Comparison of ENCODE assay signal across 29 cellular contexts in genomic region chr10:70814126-70814525, GRCh38. TPM values are rescaled to one million over a fixed set of nuclear protein-coding genes. Genes with fewer than 3 reads are reported as not detected.
DNase-seq lines count a peak whose midpoint lies in the region; ATAC-seq, FAIRE-seq and TF ChIP-seq lines count a peak whose summit lies in the region.
"Had no signal": no experiment of that assay in that cellular context is flagged by ENCODE, and none has a peak within 500 bp of the region (broad histone marks: within the 10 kb centered on the region; RNA-seq: fewer than 3 reads in every experiment).

No MANE protein-coding gene starts in this region.

- H3K27me3 Mint-ChIP-seq in activated naive CD4-positive, alpha-beta T cell treated with anti-CD3 and anti-CD28 coated beads for 36 hours (ENCODE audit: low read depth): no peaks in the 10 kb centered on the region
- no peaks in the 10 kb centered on the region for H3K27me3 Mint-ChIP-seq in activated T-helper 2 cell treated with anti-CD3 and anti-CD28 coated beads, Interferon-gamma antibody, Interleukin-2, Interleukin-4, amounts not matched to agents 10 μg/mL and 5 μg/mL and 100 μg/mL, durations not matched to agents 14 hours and 24 hours and 36 hours (ENCODE audit: low read depth)
- H3K27me3 Mint-ChIP-seq in mesothelial cell of epicardium (ENCODE audit: low read depth): no peaks in the 10 kb centered on the region

- in situ Hi-C loops in HepG2 (cut with HindIII; ENCODE audit: extremely low pct_ligation_motif_present, low pct_unique_long_range_greater_than_20kb): no loop called here

- peaks cover 8% of the 10 kb centered on the region for H3K36me3 Mint-ChIP-seq in activated naive CD4-positive, alpha-beta T cell treated with anti-CD3 and anti-CD28 coated beads for 36 hours (ENCODE audit: low read depth)
- peaks cover 25% of the 10 kb centered on the region for H3K36me3 Mint-ChIP-seq in activated T-helper 2 cell treated with anti-CD3 and anti-CD28 coated beads, Interferon-gamma antibody, Interleukin-2, Interleukin-4, amounts not matched to agents 10 μg/mL and 5 μg/mL and 100 μg/mL, durations not matched to agents 14 hours and 24 hours and 36 hours (ENCODE audit: low read depth)
- H3K36me3 Mint-ChIP-seq in mesothelial cell of epicardium: peaks cover 8% of the 10 kb centered on the region
- H3K36me3 Mint-ChIP-seq in stimulated activated effector memory CD8-positive, alpha-beta T cell treated with anti-CD3 and anti-CD28 coated beads, Interleukin-12 subunit alpha, Interleukin-12 subunit beta, amount 100 ng/mL, for 72 hours: peaks cover 25% of the 10 kb centered on the region

- WGBS in HepG2 (ENCODE audit: low lambda C conversion rate): 44% methylated on average over 4 of the region's 4 CpGs

- H3K4me1 Mint-ChIP-seq in activated naive CD4-positive, alpha-beta T cell treated with anti-CD3 and anti-CD28 coated beads for 36 hours (ENCODE audit: low read depth): peaks cover 29% of the 10 kb centered on the region
- H3K4me1 Mint-ChIP-seq in activated T-helper 2 cell treated with anti-CD3 and anti-CD28 coated beads, Interferon-gamma antibody, Interleukin-2, Interleukin-4, amounts not matched to agents 10 μg/mL and 5 μg/mL and 100 μg/mL, durations not matched to agents 14 hours and 24 hours and 36 hours (ENCODE audit: low read depth): peaks cover 20% of the 10 kb centered on the region
- peaks cover 13% of the 10 kb centered on the region for H3K4me1 Mint-ChIP-seq in mesothelial cell of epicardium
- H3K4me1 Mint-ChIP-seq in stimulated activated effector memory CD8-positive, alpha-beta T cell treated with anti-CD3 and anti-CD28 coated beads, Interleukin-12 subunit alpha, Interleukin-12 subunit beta, amount 100 ng/mL, for 72 hours: peaks cover 36% of the 10 kb centered on the region

- TF ChIP-seq RAD21 in HepG2 (CRISPR knock-in tag; IDR thresholded peaks at IDR 0.05): no peak

- FAIRE-seq in D721Med (lab: Jason Lieb, UNC): no peak
- FAIRE-seq in HepG2 (lab: Jason Lieb, UNC): no peak
- FAIRE-seq: bronchial epithelial cell, urothelium cell line had no signal

- no peak for ATAC-seq in stimulated activated effector memory CD8-positive, alpha-beta T cell treated with anti-CD3 and anti-CD28 coated beads, Interleukin-12 subunit alpha, Interleukin-12 subunit beta, amount 100 ng/mL, for 72 hours
- no peak for ATAC-seq in HepG2
- ATAC-seq: gastrocnemius medialis, left lung had no signal

- H3K79me2 ChIP-seq in HepG2 (ENCODE audit: insufficient read depth, low read length): peaks cover 4% of the 10 kb centered on the region

- no peak overlapping the region for H3K9ac ChIP-seq in HepG2 (ENCODE audit: insufficient read depth, low read depth, low read length)
- H3K9ac ChIP-seq: BLaER1 had no signal

- POLR2A ChIA-PET in HepG2 (lab: Yijun Ruan, JAX): no interaction called here

- no peaks in the 10 kb centered on the region; a peak in 1 of 5 replicates for H3K27me3 ChIP-seq in HepG2 (ENCODE audit: control insufficient read depth in 1 of 2, insufficient read depth in 2 of 2, low read length in 2 of 2)
- H3K27me3 ChIP-seq: BLaER1, colonic mucosa, esophagus squamous epithelium, gastrocnemius medialis, hepatocyte, left lung, suprapubic skin had no signal

- no peak overlapping the region for H3K27ac Mint-ChIP-seq in activated naive CD4-positive, alpha-beta T cell treated with anti-CD3 and anti-CD28 coated beads for 36 hours
- no peak overlapping the region for H3K27ac Mint-ChIP-seq in activated T-helper 2 cell treated with anti-CD3 and anti-CD28 coated beads, Interferon-gamma antibody, Interleukin-2, Interleukin-4, amounts not matched to agents 10 μg/mL and 5 μg/mL and 100 μg/mL, durations not matched to agents 14 hours and 24 hours and 36 hours
- no peak overlapping the region for H3K27ac Mint-ChIP-seq in mesothelial cell of epicardium
- H3K27ac Mint-ChIP-seq in stimulated activated effector memory CD8-positive, alpha-beta T cell treated with anti-CD3 and anti-CD28 coated beads, Interleukin-12 subunit alpha, Interleukin-12 subunit beta, amount 100 ng/mL, for 72 hours: peak overlapping the region; percentile 67

- H3K27ac ChIP-seq in HepG2 (ENCODE audit: extremely low read length, insufficient read depth, low read length): no peak overlapping the region
- H3K27ac ChIP-seq: BLaER1, colonic mucosa, esophagus squamous epithelium, gastrocnemius medialis, hepatocyte, left lung, suprapubic skin had no signal

- peaks cover 37% of the 10 kb centered on the region for H3K4me1 ChIP-seq in HepG2 (ENCODE audit: insufficient read depth, low read length)

- H3K9me3 Mint-ChIP-seq in activated naive CD4-positive, alpha-beta T cell treated with anti-CD3 and anti-CD28 coated beads for 36 hours: no peaks in the 10 kb centered on the region
- no peaks in the 10 kb centered on the region for H3K9me3 Mint-ChIP-seq in activated T-helper 2 cell treated with anti-CD3 and anti-CD28 coated beads, Interferon-gamma antibody, Interleukin-2, Interleukin-4, amounts not matched to agents 10 μg/mL and 5 μg/mL and 100 μg/mL, durations not matched to agents 14 hours and 24 hours and 36 hours
- no peaks in the 10 kb centered on the region for H3K9me3 Mint-ChIP-seq in mesothelial cell of epicardium
- H3K9me3 Mint-ChIP-seq in stimulated activated effector memory CD8-positive, alpha-beta T cell treated with anti-CD3 and anti-CD28 coated beads, Interleukin-12 subunit alpha, Interleukin-12 subunit beta, amount 100 ng/mL, for 72 hours: no peaks in the 10 kb centered on the region
- H3K9me3 Mint-ChIP-seq: H9 had no signal

- no peak overlapping the region for H3K4me3 ChIP-seq in HepG2 (replicated peaks in 1 of 3; ENCODE audit: insufficient read depth in 1 of 3, low read depth in 2 of 3, low read length in 3 of 3)
- H3K4me3 ChIP-seq: BLaER1, colonic mucosa, esophagus squamous epithelium, gastrocnemius medialis, hepatocyte, left lung, suprapubic skin had no signal

- TF ChIP-seq POLR2A in HepG2 (IDR thresholded peaks at IDR 0.05; ENCODE audit: insufficient read depth in 1 of 2, low read depth in 2 of 2, low read length in 2 of 2): no peak

- no peak overlapping the region for H3K4me2 ChIP-seq in HepG2 (ENCODE audit: low read depth, low read length)
- H3K4me2 ChIP-seq: BLaER1, hepatocyte had no signal

- H4K20me1 ChIP-seq in HepG2 (ENCODE audit: insufficient read depth, low read length): no peaks in the 10 kb centered on the region

- no TSS peak for BruUV-seq in HepG2 (replicated peaks; lab: Mats Ljungman, UMichigan)

- intact Hi-C loops in activated naive CD4-positive, alpha-beta T cell treated with anti-CD3 and anti-CD28 coated beads for 36 hours (cut with micrococcal nuclease): loop anchor here (2.0 to 10.0 kb wide), 2 partner anchors 263 to 391 kb away; no protein-coding TSS in a partner anchor
- intact Hi-C loops in activated T-helper 2 cell treated with anti-CD3 and anti-CD28 coated beads, Interferon-gamma antibody, Interleukin-2, Interleukin-4, amounts not matched to agents 10 μg/mL and 5 μg/mL and 100 μg/mL, durations not matched to agents 14 hours and 24 hours and 36 hours (cut with micrococcal nuclease): loop anchor here (2.0 kb wide), 1 partner anchor 263 kb away; no protein-coding TSS in a partner anchor
- intact Hi-C loops in HepG2 (cut with micrococcal nuclease; ENCODE audit: unreplicated experiment): no loop called here

- CTCF ChIA-PET in activated naive CD4-positive, alpha-beta T cell treated with anti-CD3 and anti-CD28 coated beads for 36 hours (lab: Charles Lee): interaction anchor here (0.9 to 1.3 kb wide), 4 partner anchors 15 to 74 kb away, joined by 3 to 5 read pairs (median 4); partner anchors contain the start of gene PCBD1
- CTCF ChIA-PET in HepG2 (lab: Yijun Ruan, JAX; ENCODE audit: low intra/inter-chr PET ratio, low total read pairs): interaction anchor here (3.8 kb wide), 1 partner anchor 66 kb away, joined by 50 read pairs; no protein-coding TSS in a partner anchor

- TF ChIP-seq EP300 in HepG2 (IDR thresholded peaks at IDR 0.05; ENCODE audit: low read depth in 2 of 2, low read length in 2 of 2): no peak
- no peak for TF ChIP-seq EP300 in HepG2 (CRISPR knock-in tag; IDR thresholded peaks at IDR 0.05; ENCODE audit: borderline replicate concordance)

- H3K9me3 ChIP-seq in HepG2 (ENCODE audit: low read length): no peaks in the 10 kb centered on the region
- H3K9me3 ChIP-seq: BLaER1, colonic mucosa, esophagus squamous epithelium, gastrocnemius medialis, left lung, suprapubic skin had no signal

- no peak overlapping the region for H2AFZ ChIP-seq in HepG2 (ENCODE audit: low read length)
- H2AFZ ChIP-seq: hepatocyte had no signal

- no peak for TF ChIP-seq CTCF in mesothelial cell of epicardium (IDR thresholded peaks at IDR 0.05; ENCODE audit: unreplicated experiment)
- TF ChIP-seq CTCF in D721Med (IDR thresholded peaks at IDR 0.05; ENCODE audit: insufficient read depth, missing control alignments): no peak
- no peak for TF ChIP-seq CTCF in HepG2 (CRISPR knock-in tag; IDR thresholded peaks at IDR 0.05)

- peak overlapping the region; percentile 5 for H3K4me3 Mint-ChIP-seq in activated naive CD4-positive, alpha-beta T cell treated with anti-CD3 and anti-CD28 coated beads for 36 hours
- H3K4me3 Mint-ChIP-seq in activated T-helper 2 cell treated with anti-CD3 and anti-CD28 coated beads, Interferon-gamma antibody, Interleukin-2, Interleukin-4, amounts not matched to agents 10 μg/mL and 5 μg/mL and 100 μg/mL, durations not matched to agents 14 hours and 24 hours and 36 hours (ENCODE audit: low read depth): peak overlapping the region; percentile 27
- peak overlapping the region; percentile 13 for H3K4me3 Mint-ChIP-seq in mesothelial cell of epicardium
- peak overlapping the region; percentile 88 for H3K4me3 Mint-ChIP-seq in stimulated activated effector memory CD8-positive, alpha-beta T cell treated with anti-CD3 and anti-CD28 coated beads, Interleukin-12 subunit alpha, Interleukin-12 subunit beta, amount 100 ng/mL, for 72 hours
- H3K4me3 Mint-ChIP-seq: H9 had no signal

- H3K36me3 ChIP-seq in HepG2 (replicated peaks in 1 of 2; ENCODE audit: control insufficient read depth in 1 of 2, insufficient read depth in 2 of 2, low read length in 2 of 2): peaks cover 0 to 7% of the 10 kb centered on the region in 2 experiments; a peak in 1 of 5 replicates
- H3K36me3 ChIP-seq: colonic mucosa, gastrocnemius medialis, left lung had no signal

- DNase-seq in activated naive CD4-positive, alpha-beta T cell treated with anti-CD3 and anti-CD28 coated beads for 36 hours: no peak
- DNase-seq in activated naive CD4-positive, alpha-beta T cell treated with anti-CD3 and anti-CD28 coated beads, Interleukin-2, amount 50 U/mL, for 16 hours: no peak
- DNase-seq in activated T-helper 2 cell treated with anti-CD3 and anti-CD28 coated beads, Interferon-gamma antibody, Interleukin-2, Interleukin-4, amounts not matched to agents 10 μg/mL and 5 μg/mL and 100 μg/mL, durations not matched to agents 14 hours and 24 hours and 36 hours (ENCODE audit: low spot score): no peak
- no peak for DNase-seq in mesothelial cell of epicardium (ENCODE audit: low spot score in 2 of 2, unreplicated experiment in 2 of 2)
- DNase-seq in stimulated activated effector memory CD8-positive, alpha-beta T cell treated with anti-CD3 and anti-CD28 coated beads, Interleukin-12 subunit alpha, Interleukin-12 subunit beta, amount 100 ng/mL, for 72 hours (ENCODE audit: low spot score in 2 of 2): no peak
- no peak for DNase-seq in D721Med (ENCODE audit: insufficient read length, low spot score)
- DNase-seq in stimulated activated CD8-positive, alpha-beta memory T cell treated with anti-CD3 and anti-CD28 coated beads, Interleukin-4, amount 100 ng/mL, for 48 hours: no peak
- no peak for DNase-seq in HepG2 (ENCODE audit: low spot score)
- DNase-seq: activated CD4-positive, alpha-beta T cell treated with anti-CD3 and anti-CD28 coated beads for 4 hours; amniotic stem cell; colonic mucosa; esophagus squamous epithelium; gastrocnemius medialis; H9; Karpas-422; left lung; MV-4-11; NCI-H146; NCI-H510A; SHP77; stimulated activated CD4-positive, alpha-beta T cell treated with anti-CD3 and anti-CD28 coated beads, Interleukin-1b, Interleukin-23, amount 100 ng/mL, for 48 hours; SW 1271 had no signal

RNA-seq across cellular contexts. Expression of gene SGPL1, which starts 1.6 kb away (rescaled TPM):
- total RNA-seq in activated naive CD4-positive, alpha-beta T cell treated with anti-CD3 and anti-CD28 coated beads for 36 hours: 10 to 100 TPM; 14.8 to 17.2 TPM
- 124 and 139 TPM in 2 replicates for total RNA-seq in activated T-helper 2 cell treated with anti-CD3 and anti-CD28 coated beads, Interferon-gamma antibody, Interleukin-2, Interleukin-4, amounts not matched to agents 10 μg/mL and 5 μg/mL and 100 μg/mL, durations not matched to agents 14 hours and 24 hours and 36 hours
- total RNA-seq in mesothelial cell of epicardium (89.9 to 98.3 TPM (median 90.8 TPM) in 3 replicates), HepG2 (2016; rRNA removed; fragmentation: Illumina TruSeq; extraction: Trizol) (19.0 and 25.0 TPM in 2 replicates)
- 12.3 and 14.8 TPM in 2 replicates for total RNA-seq in HepG2 (2016; cell fraction: cytosol; rRNA removed; fragmentation: Illumina TruSeq; extraction: Trizol; ENCODE audit: low read depth)
- total RNA-seq in HepG2 (2016; cell fraction: insoluble cytoplasmic fraction; rRNA removed; fragmentation: Illumina TruSeq; extraction: Trizol): 14.5 and 23.0 TPM in 2 replicates
- total RNA-seq in HepG2 (2016; cell fraction: membrane; rRNA removed; fragmentation: Illumina TruSeq; extraction: Trizol): 15.7 and 16.0 TPM in 2 replicates
- total RNA-seq in HepG2 (2016; cell fraction: nucleus; rRNA removed; fragmentation: Illumina TruSeq; extraction: Trizol): 26.9 and 32.2 TPM in 2 replicates
- 15.7 and 17.6 TPM in 2 replicates for polyA plus RNA-seq in HepG2 (2011; rRNA removed)
- 9.8 and 13.8 TPM in 2 replicates for polyA plus RNA-seq in HepG2 (2011; cell fraction: cytosol; rRNA removed)
- 13.8 and 17.5 TPM in 2 replicates for polyA plus RNA-seq in HepG2 (2011; cell fraction: nucleus; rRNA removed)
- 11.1 and 12.6 TPM in 2 replicates for polyA plus RNA-seq in HepG2 (2012)
- polyA plus RNA-seq in HepG2 (2016; cell fraction: cytosol; fragmentation: Illumina TruSeq; extraction: Trizol; ENCODE audit: low read depth): 2.8 and 3.4 TPM in 2 replicates
- polyA plus RNA-seq in HepG2 (2016; cell fraction: insoluble cytoplasmic fraction; fragmentation: Illumina TruSeq; extraction: Trizol; ENCODE audit: low read depth): 10.4 TPM in 2 replicates
- 5.2 and 6.0 TPM in 2 replicates for polyA plus RNA-seq in HepG2 (2016; cell fraction: membrane; fragmentation: Illumina TruSeq; extraction: Trizol; ENCODE audit: low read depth)
- polyA plus RNA-seq in HepG2 (2016; cell fraction: nucleus; fragmentation: Illumina TruSeq; extraction: Trizol; ENCODE audit: insufficient read depth, low read depth): 32.2 and 33.8 TPM in 2 replicates
- polyA minus RNA-seq in HepG2 (2011; rRNA and poly(A)+ RNA removed; ENCODE audit: low replicate concordance): 32.9 and 47.1 TPM in 2 replicates
- 17.3 and 21.5 TPM in 2 replicates for polyA minus RNA-seq in HepG2 (2011; cell fraction: cytosol; rRNA and poly(A)+ RNA removed)
- polyA minus RNA-seq in HepG2 (2011; cell fraction: nucleus; rRNA and poly(A)+ RNA removed): 37.6 and 39.2 TPM in 2 replicates

RNA-seq across cellular contexts. Expression of gene TBATA, which starts 28.9 kb away (rescaled TPM):
- total RNA-seq in activated naive CD4-positive, alpha-beta T cell treated with anti-CD3 and anti-CD28 coated beads for 36 hours: not detected
- total RNA-seq in activated T-helper 2 cell treated with anti-CD3 and anti-CD28 coated beads, Interferon-gamma antibody, Interleukin-2, Interleukin-4, amounts not matched to agents 10 μg/mL and 5 μg/mL and 100 μg/mL, durations not matched to agents 14 hours and 24 hours and 36 hours: not detected in 2 replicates
- total RNA-seq in mesothelial cell of epicardium: not detected in 3 replicates
- not detected in 2 replicates for total RNA-seq in HepG2 (2016; rRNA removed; fragmentation: Illumina TruSeq; extraction: Trizol)
- total RNA-seq in HepG2 (2016; cell fraction: cytosol; rRNA removed; fragmentation: Illumina TruSeq; extraction: Trizol; ENCODE audit: low read depth): not detected in 2 replicates
- not detected in 2 replicates for total RNA-seq in HepG2 (2016; cell fraction: insoluble cytoplasmic fraction; rRNA removed; fragmentation: Illumina TruSeq; extraction: Trizol)
- not detected in 2 replicates for total RNA-seq in HepG2 (2016; cell fraction: membrane; rRNA removed; fragmentation: Illumina TruSeq; extraction: Trizol)
- not detected in 2 replicates for total RNA-seq in HepG2 (2016; cell fraction: nucleus; rRNA removed; fragmentation: Illumina TruSeq; extraction: Trizol)
- polyA plus RNA-seq in HepG2 (2011; rRNA removed): not detected in 2 replicates
- polyA plus RNA-seq in HepG2 (2011; cell fraction: cytosol; rRNA removed): not detected in 2 replicates
- not detected in 2 replicates for polyA plus RNA-seq in HepG2 (2011; cell fraction: nucleus; rRNA removed)
- polyA plus RNA-seq in HepG2 (2012): not detected in 2 replicates
- not detected in 2 replicates for polyA plus RNA-seq in HepG2 (2016; cell fraction: cytosol; fragmentation: Illumina TruSeq; extraction: Trizol; ENCODE audit: low read depth)
- not detected in 2 replicates for polyA plus RNA-seq in HepG2 (2016; cell fraction: insoluble cytoplasmic fraction; fragmentation: Illumina TruSeq; extraction: Trizol; ENCODE audit: low read depth)
- not detected in 2 replicates for polyA plus RNA-seq in HepG2 (2016; cell fraction: membrane; fragmentation: Illumina TruSeq; extraction: Trizol; ENCODE audit: low read depth)
- not detected in 2 replicates for polyA plus RNA-seq in HepG2 (2016; cell fraction: nucleus; fragmentation: Illumina TruSeq; extraction: Trizol; ENCODE audit: insufficient read depth, low read depth)
- not detected in 2 replicates for polyA minus RNA-seq in HepG2 (2011; rRNA and poly(A)+ RNA removed; ENCODE audit: low replicate concordance)
- not detected in 2 replicates for polyA minus RNA-seq in HepG2 (2011; cell fraction: cytosol; rRNA and poly(A)+ RNA removed)
- polyA minus RNA-seq in HepG2 (2011; cell fraction: nucleus; rRNA and poly(A)+ RNA removed): not detected in 2 replicates
- total RNA-seq: bronchial epithelial cell, colonic mucosa, Daoy, esophagus squamous epithelium, gastrocnemius medialis, H9, hepatocyte, left lung, pulmonary artery endothelial cell had no signal
- polyA plus RNA-seq: hepatocyte had no signal

Comparison
In these comparisons a context has a peak if more than half of its experiments do, and no peak if none do; other contexts are left out.
1. H3K4me3 Mint-ChIP-seq: peak in every context shown above with its lines; median percentile 88 in stimulated activated effector memory CD8-positive, alpha-beta T cell treated with anti-CD3 and anti-CD28 coated beads, Interleukin-12 subunit alpha, Interleukin-12 subunit beta, amount 100 ng/mL, for 72 hours; 27 in activated T-helper 2 cell treated with anti-CD3 and anti-CD28 coated beads, Interferon-gamma antibody, Interleukin-2, Interleukin-4, amounts not matched to agents 10 μg/mL and 5 μg/mL and 100 μg/mL, durations not matched to agents 14 hours and 24 hours and 36 hours; 13 in mesothelial cell of epicardium; 5 in activated naive CD4-positive, alpha-beta T cell treated with anti-CD3 and anti-CD28 coated beads for 36 hours.